13 cellular contexts compared by ENCODE assay signal in genomic region chr10:43852644-43853214, GRCh38.
A peak's percentile ranks its signal among the peaks of the same experiment; 100 is the strongest.
DNase-seq lines count a peak whose midpoint lies in the region; ATAC-seq, FAIRE-seq and TF ChIP-seq lines count a peak whose summit lies in the region.
"Had no signal": no experiment of that assay in that cellular context is flagged by ENCODE, and none has a peak within 500 bp of the region (broad histone marks: within the 10 kb centered on the region; RNA-seq: fewer than 3 reads in every experiment).

No MANE protein-coding gene starts in this region.

- peak; percentile 7 for ATAC-seq in stimulated activated naive CD8-positive, alpha-beta T cell treated with anti-CD3 and anti-CD28 coated beads, Interleukin-15, amount 100 ng/mL, for 72 hours
- ATAC-seq in stimulated activated naive CD8-positive, alpha-beta T cell treated with anti-CD3 and anti-CD28 coated beads, Interleukin-15, Interleukin-2, amounts not matched to agents 100 U/mL and 50 U/mL, for 24 hours, result no peak

- no peak overlapping the region for H3K4me3 Mint-ChIP-seq in stimulated activated naive CD8-positive, alpha-beta T cell treated with anti-CD3 and anti-CD28 coated beads, Interleukin-15, amount 100 ng/mL, for 72 hours
- H3K4me3 Mint-ChIP-seq in neural crest cell, result no peak overlapping the region
- H3K4me3 Mint-ChIP-seq: CD4-positive, CD25-positive, alpha-beta regulatory T cell had no signal

- H3K27ac Mint-ChIP-seq in stimulated activated naive CD8-positive, alpha-beta T cell treated with anti-CD3 and anti-CD28 coated beads, Interleukin-15, amount 100 ng/mL, for 72 hours, result no peak overlapping the region
- peak overlapping the region; percentile 70 for H3K27ac Mint-ChIP-seq in neural crest cell (ENCODE audit: unreplicated experiment)
- H3K27ac Mint-ChIP-seq: CD4-positive, CD25-positive, alpha-beta regulatory T cell had no signal

- no peak for FAIRE-seq in RCC 7860 (lab: Jason Lieb, UNC)

- no peak overlapping the region for H3K27ac ChIP-seq in spleen
- H3K27ac ChIP-seq: BLaER1 treated with 17β-estradiol and CSF1 and Interleukin-3, amounts not matched to agents 10 nM and 100 nM had no signal

- intact Hi-C loops in spleen (cut with DNase I; ENCODE audit: low total_unique reads), result no loop called here

- H3K36me3 ChIP-seq in spleen, result no peaks in the 10 kb centered on the region
- H3K36me3 ChIP-seq: BLaER1 treated with 17β-estradiol and CSF1 and Interleukin-3, amounts not matched to agents 10 nM and 100 nM had no signal

- no peaks in the 10 kb centered on the region for H3K27me3 Mint-ChIP-seq in stimulated activated naive CD8-positive, alpha-beta T cell treated with anti-CD3 and anti-CD28 coated beads, Interleukin-15, amount 100 ng/mL, for 72 hours
- no peaks in the 10 kb centered on the region for H3K27me3 Mint-ChIP-seq in neural crest cell (ENCODE audit: low read depth)

- H3K4me1 Mint-ChIP-seq in stimulated activated naive CD8-positive, alpha-beta T cell treated with anti-CD3 and anti-CD28 coated beads, Interleukin-15, amount 100 ng/mL, for 72 hours, result no peaks in the 10 kb centered on the region
- peaks cover 20% of the 10 kb centered on the region for H3K4me1 Mint-ChIP-seq in neural crest cell

- TF ChIP-seq POLR2A in spleen (IDR thresholded peaks at IDR 0.05), result no peak

- H3K36me3 Mint-ChIP-seq in neural crest cell (ENCODE audit: low read depth), result no peaks in the 10 kb centered on the region

- peaks cover 0 to 4% of the 10 kb centered on the region in 2 donors for H3K9me3 Mint-ChIP-seq in stimulated activated naive CD8-positive, alpha-beta T cell treated with anti-CD3 and anti-CD28 coated beads, Interleukin-15, amount 100 ng/mL, for 72 hours
- H3K9me3 Mint-ChIP-seq in neural crest cell, result peaks cover 8% of the 10 kb centered on the region

- TF ChIP-seq CTCF in neural crest cell (conservative IDR thresholded peaks at IDR 0.05), result no peak
- TF ChIP-seq CTCF in spleen (IDR thresholded peaks at IDR 0.05 in 8 of 11, conservative IDR thresholded peaks at IDR 0.05 in 3 of 11), result no peak

- WGBS in spleen, 5 donors, result 83 to 97% (median 90%) methylated on average over 5 of the region's 5 CpGs

- H3K4me3 ChIP-seq in spleen, result no peak overlapping the region
- H3K4me3 ChIP-seq: BLaER1 treated with 17β-estradiol and CSF1 and Interleukin-3, amounts not matched to agents 10 nM and 100 nM had no signal

- no peaks in the 10 kb centered on the region for H3K9me3 ChIP-seq in spleen
- H3K9me3 ChIP-seq: BLaER1 treated with 17β-estradiol and CSF1 and Interleukin-3, amounts not matched to agents 10 nM and 100 nM had no signal

- no peaks in the 10 kb centered on the region for H3K27me3 ChIP-seq in spleen (replicated peaks in 1 of 7)
- H3K27me3 ChIP-seq: BLaER1 treated with 17β-estradiol and CSF1 and Interleukin-3, amounts not matched to agents 10 nM and 100 nM had no signal

- no peaks in the 10 kb centered on the region for H3K4me1 ChIP-seq in spleen

- DNase-seq in stimulated activated naive CD8-positive, alpha-beta T cell treated with anti-CD3 and anti-CD28 coated beads, Interleukin-15, amount 100 ng/mL, for 72 hours, result no peak
- DNase-seq in stimulated activated naive CD8-positive, alpha-beta T cell treated with anti-CD3 and anti-CD28 coated beads, Interleukin-15, Interleukin-2, amounts not matched to agents 100 U/mL and 50 U/mL, for 24 hours, result no peak
- DNase-seq in neural crest cell (ENCODE audit: low read depth, low spot score), result no peak
- DNase-seq in spleen, result peak; percentile 34
- DNase-seq in NCI-H2227 (lab: John Stamatoyannopoulos, UW; ENCODE audit: unreplicated experiment), result no peak
- no peak for DNase-seq in RCC 7860 (ENCODE audit: low spot score)
- no peak for DNase-seq in foreskin melanocyte
- DNase-seq: ACHN; CD4-positive, CD25-positive, alpha-beta regulatory T cell; DMS53; GF-D8; HCEC 1CT had no signal
